In genomic region chr12:22121224-22121623, GRCh38 we compare ENCODE assay signal across 9 cellular contexts.
A peak's percentile ranks its signal among the peaks of the same experiment; 100 is the strongest.
DNase-seq lines count a peak whose midpoint lies in the region; ATAC-seq and TF ChIP-seq lines count a peak whose summit lies in the region.
"Had no signal": no experiment of that assay in that cellular context is flagged by ENCODE, and none has a peak within 500 bp of the region (broad histone marks: within the 10 kb centered on the region; RNA-seq: fewer than 3 reads in every experiment).

No MANE protein-coding gene starts in this region.

- H3K9me3 Mint-ChIP-seq in GM23338: peaks cover 17% of the 10 kb centered on the region
- H3K9me3 Mint-ChIP-seq: stimulated activated naive CD8-positive, alpha-beta T cell treated with anti-CD3 and anti-CD28 coated beads, Interleukin-15, Interleukin-2, amounts not matched to agents 100 ng/mL and 50 ng/mL, for 24 hours had no signal

- no peaks in the 10 kb centered on the region for H3K27me3 Mint-ChIP-seq in GM23338 (ENCODE audit: insufficient read depth, low read depth, poor library complexity)

- H3K79me2 ChIP-seq in GM23338 (replicated peaks; ENCODE audit: insufficient read depth): no peaks in the 10 kb centered on the region
- H3K79me2 ChIP-seq in GM23248 (ENCODE audit: insufficient read depth): no peaks in the 10 kb centered on the region

- H3K9me3 ChIP-seq in left lung (peaks cover 0 to 3% of the 10 kb centered on the region in 2 donors), GM23248 (ENCODE audit: low read depth) (no peaks in the 10 kb centered on the region)

- TF ChIP-seq CTCF in GM23338 (conservative IDR thresholded peaks at IDR 0.05; ENCODE audit: low read depth in 2 of 2) (peak; percentile 73 to 86), left lung (IDR thresholded peaks at IDR 0.05) (peak in 1 of 2 donors; percentile 18)

- no peaks in the 10 kb centered on the region for H3F3A ChIP-seq in GM23338 (replicated peaks; ENCODE audit: low read depth)
- no peaks in the 10 kb centered on the region for H3F3A ChIP-seq in GM23248 (ENCODE audit: insufficient read depth)

- H3K4me3 ChIP-seq in GM23338: no peak overlapping the region
- H3K4me3 ChIP-seq in left lung: no peak overlapping the region
- no peak overlapping the region for H3K4me3 ChIP-seq in GM23248

- no peak overlapping the region for H3K4me3 Mint-ChIP-seq in GM23338
- H3K4me3 Mint-ChIP-seq: stimulated activated naive CD8-positive, alpha-beta T cell treated with anti-CD3 and anti-CD28 coated beads, Interleukin-15, Interleukin-2, amounts not matched to agents 100 ng/mL and 50 ng/mL, for 24 hours had no signal

- no peaks in the 10 kb centered on the region for H3K27me3 ChIP-seq in GM23338 (ENCODE audit: insufficient read depth)
- H3K27me3 ChIP-seq in left lung: no peaks in the 10 kb centered on the region
- H3K27me3 ChIP-seq in GM23248 (replicated peaks; ENCODE audit: insufficient read depth): peaks cover 33% of the 10 kb centered on the region

- no peak overlapping the region for H3K4me2 ChIP-seq in GM23338
- no peak overlapping the region for H3K4me2 ChIP-seq in GM23248 (ENCODE audit: unreplicated experiment)

- ATAC-seq in GM23338 (peak; percentile 99), left lung (peak; percentile 35)

- DNase-seq in COLO668 (lab: John Stamatoyannopoulos, UW; ENCODE audit: unreplicated experiment) (peak; percentile 4), GM23338 (ENCODE audit: low spot score) (peak; percentile 82), left lung (peak in 1 of 2 donors; percentile 49), NCI-H2029 treated with DMSO at 0.1 percent for 48 hours (lab: John Stamatoyannopoulos, UW) (no peak), GM23248 (no peak), C1 segment of cervical spinal cord (lab: John Stamatoyannopoulos, UW) (no peak)
- DNase-seq in activated CD4-positive, alpha-beta T cell treated with anti-CD3 and anti-CD28 coated beads, Interleukin-2, amount 50 U/mL, for 48 hours: peak; percentile 38 to 51
- DNase-seq in NK-92 treated with Interleukin-12 subunit alpha and Interleukin-12 subunit beta, amount 100 ng/mL, for 24 hours (lab: John Stamatoyannopoulos, UW): no peak

- no peaks in the 10 kb centered on the region for H3K4me1 ChIP-seq in GM23338 (ENCODE audit: insufficient read depth)
- no peaks in the 10 kb centered on the region for H3K4me1 ChIP-seq in left lung
- H3K4me1 ChIP-seq in GM23248 (ENCODE audit: insufficient read depth): no peaks in the 10 kb centered on the region

- no peaks in the 10 kb centered on the region; the same call in 2 of the 3 replicates for H3K4me1 Mint-ChIP-seq in GM23338

- H2AFZ ChIP-seq in GM23338 (no peak overlapping the region), GM23248 (no peak overlapping the region)

- H3K9ac ChIP-seq in GM23248: no peak overlapping the region

- no peak overlapping the region for H3K27ac ChIP-seq in GM23338 (ENCODE audit: low read depth)
- H3K27ac ChIP-seq in left lung: no peak overlapping the region
- H3K27ac ChIP-seq in GM23248: no peak overlapping the region

- 24 to 27% methylated on average over 4 of the region's 4 CpGs for WGBS in GM23248 (ENCODE audit: low coverage in 1 of 2, low lambda C conversion rate in 2 of 2, missing lambda C conversion rate in 2 of 2), 2 experiments

- peaks cover 13% of the 10 kb centered on the region; the same call in 1 of the 3 replicates for H3K36me3 Mint-ChIP-seq in GM23338 (ENCODE audit: low read depth)

- H3K27ac Mint-ChIP-seq in GM23338: no peak overlapping the region
- H3K27ac Mint-ChIP-seq: stimulated activated naive CD8-positive, alpha-beta T cell treated with anti-CD3 and anti-CD28 coated beads, Interleukin-15, Interleukin-2, amounts not matched to agents 100 ng/mL and 50 ng/mL, for 24 hours had no signal

- in situ Hi-C loops in GM23248 (cut with MboI): no loop called here

- H3K9me2 ChIP-seq in GM23338 (ENCODE audit: insufficient read depth) (no peaks in the 10 kb centered on the region), GM23248 (ENCODE audit: insufficient read depth) (no peaks in the 10 kb centered on the region)

- H4K20me1 ChIP-seq in GM23338 (replicated peaks; ENCODE audit: insufficient read depth) (no peaks in the 10 kb centered on the region), GM23248 (ENCODE audit: insufficient read depth) (no peaks in the 10 kb centered on the region)

- intact Hi-C loops in left lung (cut with DNase I): no loop called here

- no peaks in the 10 kb centered on the region for H3K36me3 ChIP-seq in GM23338 (ENCODE audit: insufficient read depth)
- H3K36me3 ChIP-seq in left lung: no peaks in the 10 kb centered on the region
- no peaks in the 10 kb centered on the region for H3K36me3 ChIP-seq in GM23248 (ENCODE audit: low read depth)

TF ChIP-seq in GM23338, 12 proteins besides CTCF, POLR2A, EP300 and RAD21 (continues in another document):
- TF ChIP-seq POLR2AphosphoS5 (IDR thresholded peaks at IDR 0.05; ENCODE audit: low read depth) (no peak), JUNB (IDR thresholded peaks at IDR 0.05; ENCODE audit: unreplicated experiment) (no peak), CREB1 (CRISPR knock-in tag; IDR thresholded peaks at IDR 0.05; ENCODE audit: low read depth) (no peak), ETS1 (IDR thresholded peaks at IDR 0.05) (no peak), ZNF462 (CRISPR knock-in tag; IDR thresholded peaks at IDR 0.05) (no peak)

Comparison
In these comparisons a context has a peak if more than half of its experiments do, and no peak if none do; other contexts are left out.
1. DNase-seq: peak in COLO668 (single experiment), GM23338 (single experiment) and activated CD4-positive, alpha-beta T cell treated with anti-CD3 and anti-CD28 coated beads, Interleukin-2, amount 50 U/mL, for 48 hours (2 of 2); none in NCI-H2029 treated with DMSO at 0.1 percent for 48 hours (single experiment), GM23248 (single experiment), C1 segment of cervical spinal cord (0 of 14) and NK-92 treated with Interleukin-12 subunit alpha and Interleukin-12 subunit beta, amount 100 ng/mL, for 24 hours (single experiment).